Comparison of ENCODE assay signal across 8 cellular contexts in the genomic region with DNA sequence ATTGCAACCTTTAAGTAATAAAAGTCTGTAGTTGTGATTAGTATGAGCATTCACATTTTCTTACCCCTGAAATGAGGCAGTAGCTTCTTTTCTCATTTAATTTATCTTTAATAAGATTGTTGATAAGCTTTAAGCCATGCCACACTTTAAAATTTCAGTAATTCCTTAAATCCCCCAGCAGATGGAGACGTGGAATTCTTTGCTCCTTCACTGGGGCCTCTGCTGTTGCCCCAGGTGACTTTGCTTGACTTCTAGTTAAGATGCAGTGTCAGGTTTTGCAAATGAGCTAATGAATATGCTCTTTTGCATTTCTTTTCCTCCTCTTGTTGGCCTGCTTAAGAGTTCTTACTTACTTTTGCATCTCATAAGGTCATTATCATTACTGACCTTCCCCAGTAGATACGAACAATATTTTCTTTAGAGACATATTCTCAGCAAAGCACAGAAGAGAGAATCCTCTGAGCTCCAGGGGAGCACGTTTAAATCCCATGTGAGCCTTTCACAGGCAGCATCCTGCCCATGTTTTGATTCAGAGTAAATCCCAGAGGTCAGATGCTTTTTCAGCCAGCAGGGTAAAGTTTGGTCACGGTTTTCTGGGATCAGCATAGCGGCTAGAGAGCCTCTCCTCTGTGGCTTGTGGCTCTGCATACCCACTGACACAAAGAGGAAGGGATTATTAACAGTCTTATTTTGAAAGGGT.
DNase-seq lines count a peak whose midpoint lies in the region; TF ChIP-seq lines count a peak whose summit lies in the region.

No MANE protein-coding gene starts in this region.

- H3K4me1 Mint-ChIP-seq in mesothelial cell of epicardium (peaks cover 9% of the 10 kb centered on the region), CD14-positive monocyte (no peaks in the 10 kb centered on the region)

- H3K4me3 Mint-ChIP-seq in mesothelial cell of epicardium = no peak overlapping the region
- no peak overlapping the region for H3K4me3 Mint-ChIP-seq in CD14-positive monocyte

- H3K27ac ChIP-seq in coronary artery = no peak overlapping the region

- TF ChIP-seq CTCF in coronary artery (IDR thresholded peaks at IDR 0.05) = peak; percentile 30
- TF ChIP-seq CTCF in mesothelial cell of epicardium (IDR thresholded peaks at IDR 0.05; ENCODE audit: unreplicated experiment) = peak; percentile 64
- no peak for TF ChIP-seq CTCF in CD14-positive monocyte (IDR thresholded peaks at IDR 0.05)

- H3K4me3 ChIP-seq in coronary artery = no peak overlapping the region

- H3K36me3 Mint-ChIP-seq in mesothelial cell of epicardium (no peaks in the 10 kb centered on the region), CD14-positive monocyte (no peaks in the 10 kb centered on the region)

- no peak overlapping the region for H3K27ac Mint-ChIP-seq in mesothelial cell of epicardium
- H3K27ac Mint-ChIP-seq in CD14-positive monocyte = no peak overlapping the region

- H3K9me3 Mint-ChIP-seq in mesothelial cell of epicardium (no peaks in the 10 kb centered on the region), CD14-positive monocyte (no peaks in the 10 kb centered on the region)

- DNase-seq in GM03348 (ENCODE audit: low spot score) (peak; percentile 60), NCI-H2171 treated with DMSO at 0.1 percent for 48 hours (lab: John Stamatoyannopoulos, UW) (peak; percentile 84), coronary artery (ENCODE audit: low spot score) (no peak), mesothelial cell of epicardium (ENCODE audit: low spot score in 2 of 2, unreplicated experiment in 2 of 2) (no peak), CD14-positive monocyte (ENCODE audit: low spot score) (no peak), NCI-H446 treated with DMSO at 0.1 percent for 48 hours (lab: John Stamatoyannopoulos, UW) (no peak), 8988T (no peak)
- no peak for DNase-seq in activated CD4-positive, alpha-beta T cell treated with anti-CD3 and anti-CD28 coated beads for 48 hours

- intact Hi-C loops in CD14-positive monocyte (cut with micrococcal nuclease) = no loop called here

- no peaks in the 10 kb centered on the region for H3K27me3 Mint-ChIP-seq in mesothelial cell of epicardium (ENCODE audit: low read depth)
- H3K27me3 Mint-ChIP-seq in CD14-positive monocyte (ENCODE audit: low read depth in 3 of 3) = no peaks in the 10 kb centered on the region

Comparison
In these comparisons a context has a peak if more than half of its experiments do, and no peak if none do; other contexts are left out.
1. DNase-seq: peak in GM03348 (single experiment) and NCI-H2171 treated with DMSO at 0.1 percent for 48 hours (single experiment); none in coronary artery (single experiment), mesothelial cell of epicardium (0 of 2), activated CD4-positive, alpha-beta T cell treated with anti-CD3 and anti-CD28 coated beads for 48 hours (single experiment), CD14-positive monocyte (single experiment), NCI-H446 treated with DMSO at 0.1 percent for 48 hours (single experiment) and 8988T (single experiment).